ENCODE assay signal across 26 cellular contexts in genomic region chr4:105133976-105134375, GRCh38. TPM values are rescaled to one million over a fixed set of nuclear protein-coding genes. Genes with fewer than 3 reads are reported as not detected.
DNase-seq lines count a peak whose midpoint lies in the region; ATAC-seq, FAIRE-seq and TF ChIP-seq lines count a peak whose summit lies in the region.
"Had no signal": no experiment of that assay in that cellular context is flagged by ENCODE, and none has a peak within 500 bp of the region (broad histone marks: within the 10 kb centered on the region; RNA-seq: fewer than 3 reads in every experiment).

No MANE protein-coding gene starts in this region.

- no peak overlapping the region for H2AFZ ChIP-seq in HepG2 (ENCODE audit: low read length)

- in situ Hi-C loops in HepG2 (cut with HindIII; ENCODE audit: extremely low pct_ligation_motif_present, low pct_unique_long_range_greater_than_20kb) = no loop called here

- no peaks in the 10 kb centered on the region for H3K36me3 ChIP-seq in small intestine (ENCODE audit: control insufficient read depth in 2 of 2, insufficient read depth in 2 of 2, low read length in 2 of 2)
- H3K36me3 ChIP-seq in HepG2 (replicated peaks in 1 of 2; ENCODE audit: control insufficient read depth in 1 of 2, insufficient read depth in 2 of 2, low read length in 2 of 2) = no peaks in the 10 kb centered on the region
- H3K36me3 ChIP-seq: BLaER1 treated with 17β-estradiol and CSF1 and Interleukin-3, amounts not matched to agents 10 nM and 100 nM had no signal

- H3K27me3 Mint-ChIP-seq in activated T-helper 17 cell treated with anti-CD3 and anti-CD28 coated beads, Interleukin-2, amount 50 U/mL, for 72 hours = no peaks in the 10 kb centered on the region
- H3K27me3 Mint-ChIP-seq: CD4-positive, alpha-beta T cell had no signal

- no peak overlapping the region for H3K4me3 Mint-ChIP-seq in activated T-helper 17 cell treated with anti-CD3 and anti-CD28 coated beads, Interleukin-2, amount 50 U/mL, for 72 hours
- H3K4me3 Mint-ChIP-seq: B cell; CD4-positive, alpha-beta T cell; CD8-positive, alpha-beta T cell had no signal

- BruUV-seq in HepG2 (replicated peaks; lab: Mats Ljungman, UMichigan) = no TSS peak

- no peak for TF ChIP-seq POLR2A in HepG2 (IDR thresholded peaks at IDR 0.05; ENCODE audit: insufficient read depth in 1 of 2, low read depth in 2 of 2, low read length in 2 of 2)

- POLR2A ChIA-PET in HepG2 (lab: Yijun Ruan, JAX) = no interaction called here

- peaks cover 6% of the 10 kb centered on the region for H3K4me1 Mint-ChIP-seq in activated T-helper 17 cell treated with anti-CD3 and anti-CD28 coated beads, Interleukin-2, amount 50 U/mL, for 72 hours
- H3K4me1 Mint-ChIP-seq: B cell had no signal

- TF ChIP-seq CTCF in dorsolateral prefrontal cortex (IDR thresholded peaks at IDR 0.05 in 54 of 56, conservative IDR thresholded peaks at IDR 0.05 in 2 of 56; ENCODE audit: low read depth in 1 of 56, partially characterized antibody in 56 of 56) = no peak
- no peak for TF ChIP-seq CTCF in HepG2 (CRISPR knock-in tag; IDR thresholded peaks at IDR 0.05)

- H3K9me3 ChIP-seq in small intestine (ENCODE audit: control insufficient read depth, low read depth) = no peaks in the 10 kb centered on the region
- H3K9me3 ChIP-seq in HepG2 (ENCODE audit: low read length) = no peaks in the 10 kb centered on the region
- H3K9me3 ChIP-seq: A549 had no signal

- no peak for ATAC-seq in activated T-helper 17 cell treated with anti-CD3 and anti-CD28 coated beads, Interleukin-2, amount 50 U/mL, for 72 hours (replicated peaks)
- ATAC-seq in HepG2 = no peak
- ATAC-seq: A549; CD8-positive, alpha-beta T cell; GM12878 had no signal

- CTCF ChIA-PET in HepG2 (lab: Yijun Ruan, JAX; ENCODE audit: low intra/inter-chr PET ratio, low total read pairs) = no interaction called here

- FAIRE-seq in small intestine (lab: Jason Lieb, UNC) = no peak
- FAIRE-seq in HepG2 (lab: Jason Lieb, UNC) = no peak
- FAIRE-seq: A549, GM12878, GM12892, GM18507 had no signal

- H3K4me1 ChIP-seq in small intestine (ENCODE audit: control insufficient read depth in 2 of 2, insufficient read depth in 1 of 2, low read depth in 1 of 2, low read length in 1 of 2) = no peaks in the 10 kb centered on the region
- H3K4me1 ChIP-seq in HepG2 (ENCODE audit: insufficient read depth, low read length) = no peaks in the 10 kb centered on the region
- H3K4me1 ChIP-seq: A549 had no signal

- H3K36me3 Mint-ChIP-seq in activated T-helper 17 cell treated with anti-CD3 and anti-CD28 coated beads, Interleukin-2, amount 50 U/mL, for 72 hours (ENCODE audit: low read depth) = no peaks in the 10 kb centered on the region
- H3K36me3 Mint-ChIP-seq: CD8-positive, alpha-beta T cell had no signal

- TF ChIP-seq RAD21 in HepG2 (CRISPR knock-in tag; IDR thresholded peaks at IDR 0.05) = no peak

- no peak for TF ChIP-seq EP300 in HepG2 (IDR thresholded peaks at IDR 0.05; ENCODE audit: low read depth in 2 of 2, low read length in 2 of 2)
- no peak for TF ChIP-seq EP300 in HepG2 (CRISPR knock-in tag; IDR thresholded peaks at IDR 0.05; ENCODE audit: borderline replicate concordance)

- no peak overlapping the region for H3K27ac ChIP-seq in dorsolateral prefrontal cortex
- H3K27ac ChIP-seq in small intestine (ENCODE audit: low read depth in 1 of 2, low read length in 1 of 2) = no peak overlapping the region
- no peak overlapping the region for H3K27ac ChIP-seq in HepG2 (ENCODE audit: extremely low read length, insufficient read depth, low read length)
- H3K27ac ChIP-seq: 22Rv1; A549; BLaER1 treated with 17β-estradiol and CSF1 and Interleukin-3, amounts not matched to agents 10 nM and 100 nM; C4-2B had no signal

- DNase-seq in COLO829 (ENCODE audit: low spot score) (peak; percentile 63), RPMI7951 (ENCODE audit: low read depth) (peak; percentile 13), foreskin melanocyte (peak; percentile 84), dorsolateral prefrontal cortex (no peak), small intestine (no peak), HepG2 (ENCODE audit: low spot score) (no peak)
- DNase-seq: AML-193; CD4-positive, alpha-beta T cell; CD8-positive, alpha-beta T cell; COR-L47; DMS 273 treated with DMSO at 0.1 percent for 48 hours; DMS153; DMS53; DMS79; DND-41; EL; GDM1 had no signal

- peak overlapping the region; percentile 11 for H3K27ac Mint-ChIP-seq in activated T-helper 17 cell treated with anti-CD3 and anti-CD28 coated beads, Interleukin-2, amount 50 U/mL, for 72 hours
- H3K27ac Mint-ChIP-seq: B cell; CD4-positive, alpha-beta T cell; CD8-positive, alpha-beta T cell had no signal

- intact Hi-C loops in dorsolateral prefrontal cortex (cut with DNase I) (no loop called here), HepG2 (cut with micrococcal nuclease; ENCODE audit: unreplicated experiment) (no loop called here)

- H3K4me3 ChIP-seq in dorsolateral prefrontal cortex = no peak overlapping the region
- no peak overlapping the region for H3K4me3 ChIP-seq in small intestine (ENCODE audit: low read depth in 1 of 2, low read length in 2 of 2)
- H3K4me3 ChIP-seq in HepG2 (replicated peaks in 1 of 3; ENCODE audit: insufficient read depth in 1 of 3, low read depth in 2 of 3, low read length in 3 of 3) = no peak overlapping the region
- H3K4me3 ChIP-seq: A549; BLaER1 treated with 17β-estradiol and CSF1 and Interleukin-3, amounts not matched to agents 10 nM and 100 nM; GM12878 had no signal

- WGBS in small intestine, 3 donors = 98 to 100% (median 100%) methylated on average over 2 of the region's 2 CpGs
- 10% methylated on average over 2 of the region's 2 CpGs for WGBS in HepG2 (ENCODE audit: low lambda C conversion rate)

- no peaks in the 10 kb centered on the region for H4K20me1 ChIP-seq in HepG2 (ENCODE audit: insufficient read depth, low read length)
- H4K20me1 ChIP-seq: BLaER1 treated with 17β-estradiol and CSF1 and Interleukin-3, amounts not matched to agents 10 nM and 100 nM had no signal

- no peaks in the 10 kb centered on the region for H3K9me3 Mint-ChIP-seq in activated T-helper 17 cell treated with anti-CD3 and anti-CD28 coated beads, Interleukin-2, amount 50 U/mL, for 72 hours
- H3K9me3 Mint-ChIP-seq: CD4-positive, alpha-beta T cell; CD8-positive, alpha-beta T cell had no signal

- H3K9ac ChIP-seq in HepG2 (ENCODE audit: insufficient read depth, low read depth, low read length) = no peak overlapping the region
- H3K9ac ChIP-seq: BLaER1 treated with 17β-estradiol and CSF1 and Interleukin-3, amounts not matched to agents 10 nM and 100 nM had no signal

- no peak overlapping the region for H3K4me2 ChIP-seq in HepG2 (ENCODE audit: low read depth, low read length)
- H3K4me2 ChIP-seq: A549 had no signal

- no peaks in the 10 kb centered on the region for H3K27me3 ChIP-seq in dorsolateral prefrontal cortex
- no peaks in the 10 kb centered on the region for H3K27me3 ChIP-seq in small intestine (ENCODE audit: control insufficient read depth in 2 of 2, insufficient read depth in 2 of 2, low read length in 2 of 2)
- no peaks in the 10 kb centered on the region for H3K27me3 ChIP-seq in HepG2 (ENCODE audit: control insufficient read depth in 1 of 2, insufficient read depth in 2 of 2, low read length in 2 of 2)
- H3K27me3 ChIP-seq: BLaER1 treated with 17β-estradiol and CSF1 and Interleukin-3, amounts not matched to agents 10 nM and 100 nM had no signal

- no peaks in the 10 kb centered on the region for H3K79me2 ChIP-seq in HepG2 (ENCODE audit: insufficient read depth, low read length)

TF ChIP-seq in HepG2, 621 proteins besides CTCF, POLR2A, EP300 and RAD21 (continues in another document):
- TF ChIP-seq ZSCAN21 (CRISPR knock-in tag; IDR thresholded peaks at IDR 0.05; ENCODE audit: borderline replicate concordance) = no peak
- TF ChIP-seq RORA (CRISPR knock-in tag; IDR thresholded peaks at IDR 0.05) = no peak

RNA-seq across cellular contexts. Expression of gene TET2, which starts 12.7 kb away (rescaled TPM):
- total RNA-seq in RPMI7951 (2014; rRNA removed; shearing (Covaris generic)) = 10.6 and 13.6 TPM in 2 replicates
- total RNA-seq in activated T-helper 17 cell treated with anti-CD3 and anti-CD28 coated beads, Interleukin-2, amount 50 U/mL, for 72 hours = 10 to 100 TPM; 41.8 to 87.4 TPM
- total RNA-seq in dorsolateral prefrontal cortex (10 to 100 TPM; 15.8 to 39.0 (median 24.0) TPM), HepG2 (2016; rRNA removed; fragmentation: Illumina TruSeq; extraction: Trizol) (4.6 and 4.8 TPM in 2 replicates)
- polyA plus RNA-seq in small intestine (1 to 10 TPM; 3.0 to 5.4 (median 3.9) TPM), HepG2 (2011; rRNA removed) (4.2 and 4.7 TPM in 2 replicates)
- total RNA-seq in HepG2 (2016; cell fraction: cytosol; rRNA removed; fragmentation: Illumina TruSeq; extraction: Trizol; ENCODE audit: low read depth) = 1.1 and 1.3 TPM in 2 replicates
- 4.3 and 6.2 TPM in 2 replicates for total RNA-seq in HepG2 (2016; cell fraction: insoluble cytoplasmic fraction; rRNA removed; fragmentation: Illumina TruSeq; extraction: Trizol)
- total RNA-seq in HepG2 (2016; cell fraction: membrane; rRNA removed; fragmentation: Illumina TruSeq; extraction: Trizol) = 3.6 and 3.7 TPM in 2 replicates
- total RNA-seq in HepG2 (2016; cell fraction: nucleus; rRNA removed; fragmentation: Illumina TruSeq; extraction: Trizol) = 14.2 and 15.6 TPM in 2 replicates
- polyA plus RNA-seq in HepG2 (2011; cell fraction: cytosol; rRNA removed) = 1.6 and 2.4 TPM in 2 replicates
- polyA plus RNA-seq in HepG2 (2011; cell fraction: nucleus; rRNA removed) = 7.1 and 8.3 TPM in 2 replicates
- polyA plus RNA-seq in HepG2 (2012) = 3.1 and 3.5 TPM in 2 replicates
- 0.09 TPM in 2 replicates for polyA plus RNA-seq in HepG2 (2016; cell fraction: cytosol; fragmentation: Illumina TruSeq; extraction: Trizol; ENCODE audit: low read depth)
- polyA plus RNA-seq in HepG2 (2016; cell fraction: insoluble cytoplasmic fraction; fragmentation: Illumina TruSeq; extraction: Trizol; ENCODE audit: low read depth) = 2.2 and 2.3 TPM in 2 replicates
- 0.34 and 0.38 TPM in 2 replicates for polyA plus RNA-seq in HepG2 (2016; cell fraction: membrane; fragmentation: Illumina TruSeq; extraction: Trizol; ENCODE audit: low read depth)
- polyA plus RNA-seq in HepG2 (2016; cell fraction: nucleus; fragmentation: Illumina TruSeq; extraction: Trizol; ENCODE audit: insufficient read depth, low read depth) = 5.4 TPM in 2 replicates
- 8.5 and 15.5 TPM in 2 replicates for polyA minus RNA-seq in HepG2 (2011; rRNA and poly(A)+ RNA removed; ENCODE audit: low replicate concordance)
- 6.2 and 6.8 TPM in 2 replicates for polyA minus RNA-seq in HepG2 (2011; cell fraction: cytosol; rRNA and poly(A)+ RNA removed)
- polyA minus RNA-seq in HepG2 (2011; cell fraction: nucleus; rRNA and poly(A)+ RNA removed) = 83.3 and 90.6 TPM in 2 replicates

Comparison
In these comparisons a context has a peak if more than half of its experiments do, and no peak if none do; other contexts are left out.
1. DNase-seq: peak in COLO829 (single experiment), RPMI7951 (single experiment) and foreskin melanocyte (single experiment); none in dorsolateral prefrontal cortex (0 of 10), small intestine (single experiment) and HepG2 (single experiment).